1 cellular context compared by ENCODE assay signal in genomic region chr5:143399616-143400540, GRCh38.
TF ChIP-seq lines count a peak whose summit lies in the region.

No MANE protein-coding gene starts in this region.

TF ChIP-seq in HEK293, 187 proteins besides CTCF, POLR2A, EP300 and RAD21 (continued from another document):
- TF ChIP-seq SCRT1 (tag by site-specific recombination; IDR thresholded peaks at IDR 0.05; ENCODE audit: borderline replicate concordance): peak; percentile 89
- TF ChIP-seq ZNF692 (tag by site-specific recombination; IDR thresholded peaks at IDR 0.05): no peak
- TF ChIP-seq ZBTB17 (tag by site-specific recombination; IDR thresholded peaks at IDR 0.05): no peak
- TF ChIP-seq ZNF18 (tag by site-specific recombination; IDR thresholded peaks at IDR 0.05): 0 out of 2 replicates have a peak, but pooled peaks have one; percentile 20
